ENCODE assay signal across 1 cellular context in genomic region chr1:16904560-16905111, GRCh38.
TF ChIP-seq lines count a peak whose summit lies in the region.

No MANE protein-coding gene starts in this region.

TF ChIP-seq in K562, 482 proteins besides CTCF, POLR2A, EP300 and RAD21 (continued from another document and continues in another):
- TF ChIP-seq ZNF639 (CRISPR knock-in tag; conservative IDR thresholded peaks at IDR 0.05 in 1 of 2, IDR thresholded peaks at IDR 0.05 in 1 of 2) (no peak), LEF1 (IDR thresholded peaks at IDR 0.05) (no peak), TSHZ1 (CRISPR knock-in tag; IDR thresholded peaks at IDR 0.05) (no peak), TAF15 (IDR thresholded peaks at IDR 0.05; ENCODE audit: low read depth, low read length) (no peak), HDAC8 (tag; IDR thresholded peaks at IDR 0.05) (no peak), MCM7 (IDR thresholded peaks at IDR 0.05) (no peak), HNRNPUL1 (IDR thresholded peaks at IDR 0.05; ENCODE audit: low read length) (no peak), BHLHE40 (IDR thresholded peaks at IDR 0.05; ENCODE audit: low read length) (no peak), POLR2B (IDR thresholded peaks at IDR 0.05; ENCODE audit: low read depth, partially characterized antibody) (no peak), RBM25 (IDR thresholded peaks at IDR 0.05; ENCODE audit: low read depth, low read length, severe bottlenecking) (no peak), LCOR (CRISPR knock-in tag; IDR thresholded peaks at IDR 0.05) (no peak), C11orf30 (IDR thresholded peaks at IDR 0.05; ENCODE audit: low read depth) (no peak), ZNF41 (CRISPR knock-in tag; conservative IDR thresholded peaks at IDR 0.05) (peak; percentile 81; the same call in 1 of the 2 replicates), NCOA6 (IDR thresholded peaks at IDR 0.05) (no peak), RBM17 (IDR thresholded peaks at IDR 0.05; ENCODE audit: borderline replicate concordance, low read depth, low read length) (no peak), MCM2 (IDR thresholded peaks at IDR 0.05; ENCODE audit: low read depth) (no peak), PRMT5 (CRISPR knock-in tag; IDR thresholded peaks at IDR 0.05) (no peak), NCOA4 (IDR thresholded peaks at IDR 0.05; ENCODE audit: partially characterized antibody) (no peak), ZNF707 (CRISPR knock-in tag; conservative IDR thresholded peaks at IDR 0.05) (no peak), TCF15 (CRISPR knock-in tag; IDR thresholded peaks at IDR 0.05) (no peak), RNF2 (IDR thresholded peaks at IDR 0.05) (no peak), ZNF384 (IDR thresholded peaks at IDR 0.05; ENCODE audit: low read depth, low read length) (no peak), XRCC4 (IDR thresholded peaks at IDR 0.05; ENCODE audit: extremely low read depth, insufficient read depth, insufficient read length) (no peak), SETDB1 (IDR thresholded peaks at IDR 0.05; ENCODE audit: low read length) (no peak), FOXA3 (CRISPR knock-in tag; conservative IDR thresholded peaks at IDR 0.05 in 1 of 2, IDR thresholded peaks at IDR 0.05 in 1 of 2) (no peak), HINFP (tag; conservative IDR thresholded peaks at IDR 0.05; ENCODE audit: low read depth) (no peak), EGR1 (conservative IDR thresholded peaks at IDR 0.05) (no peak), CBX2 (IDR thresholded peaks at IDR 0.05; ENCODE audit: insufficient read depth, low read length, poor library complexity, severe bottlenecking) (no peak), NR3C1 (CRISPR knock-in tag; IDR thresholded peaks at IDR 0.05) (no peak), SLC30A9 (CRISPR knock-in tag; IDR thresholded peaks at IDR 0.05) (no peak), DNMT1 (IDR thresholded peaks at IDR 0.05) (no peak), MEF2A (IDR thresholded peaks at IDR 0.05; ENCODE audit: control insufficient read depth, low read depth, low read length) (0 out of 2 replicates have a peak, but pooled peaks have one; percentile 19), AFF4 (CRISPR knock-in tag; IDR thresholded peaks at IDR 0.05) (no peak), CGGBP1 (CRISPR knock-in tag; IDR thresholded peaks at IDR 0.05) (no peak), ZNF174 (CRISPR knock-in tag; IDR thresholded peaks at IDR 0.05) (0 out of 2 replicates have a peak, but pooled peaks have one; percentile 50)
- TF ChIP-seq, protein P1, sequence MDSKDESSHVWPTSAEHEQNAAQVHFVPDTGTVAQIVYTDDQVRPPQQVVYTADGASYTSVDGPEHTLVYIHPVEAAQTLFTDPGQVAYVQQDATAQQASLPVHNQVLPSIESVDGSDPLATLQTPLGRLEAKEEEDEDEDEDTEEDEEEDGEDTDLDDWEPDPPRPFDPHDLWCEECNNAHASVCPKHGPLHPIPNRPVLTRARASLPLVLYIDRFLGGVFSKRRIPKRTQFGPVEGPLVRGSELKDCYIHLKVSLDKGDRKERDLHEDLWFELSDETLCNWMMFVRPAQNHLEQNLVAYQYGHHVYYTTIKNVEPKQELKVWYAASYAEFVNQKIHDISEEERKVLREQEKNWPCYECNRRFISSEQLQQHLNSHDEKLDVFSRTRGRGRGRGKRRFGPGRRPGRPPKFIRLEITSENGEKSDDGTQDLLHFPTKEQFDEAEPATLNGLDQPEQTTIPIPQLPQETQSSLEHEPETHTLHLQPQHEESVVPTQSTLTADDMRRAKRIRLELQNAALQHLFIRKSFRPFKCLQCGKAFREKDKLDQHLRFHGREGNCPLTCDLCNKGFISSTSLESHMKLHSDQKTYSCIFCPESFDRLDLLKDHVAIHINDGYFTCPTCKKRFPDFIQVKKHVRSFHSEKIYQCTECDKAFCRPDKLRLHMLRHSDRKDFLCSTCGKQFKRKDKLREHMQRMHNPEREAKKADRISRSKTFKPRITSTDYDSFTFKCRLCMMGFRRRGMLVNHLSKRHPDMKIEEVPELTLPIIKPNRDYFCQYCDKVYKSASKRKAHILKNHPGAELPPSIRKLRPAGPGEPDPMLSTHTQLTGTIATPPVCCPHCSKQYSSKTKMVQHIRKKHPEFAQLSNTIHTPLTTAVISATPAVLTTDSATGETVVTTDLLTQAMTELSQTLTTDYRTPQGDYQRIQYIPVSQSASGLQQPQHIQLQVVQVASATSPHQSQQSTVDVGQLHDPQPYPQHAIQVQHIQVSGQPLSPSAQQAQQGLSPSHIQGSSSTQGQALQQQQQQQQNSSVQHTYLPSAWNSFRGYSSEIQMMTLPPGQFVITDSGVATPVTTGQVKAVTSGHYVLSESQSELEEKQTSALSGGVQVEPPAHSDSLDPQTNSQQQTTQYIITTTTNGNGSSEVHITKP (IDR thresholded peaks at IDR 0.05; ENCODE audit: partially characterized antibody) = peak; percentile 65
- TF ChIP-seq, protein P2, sequence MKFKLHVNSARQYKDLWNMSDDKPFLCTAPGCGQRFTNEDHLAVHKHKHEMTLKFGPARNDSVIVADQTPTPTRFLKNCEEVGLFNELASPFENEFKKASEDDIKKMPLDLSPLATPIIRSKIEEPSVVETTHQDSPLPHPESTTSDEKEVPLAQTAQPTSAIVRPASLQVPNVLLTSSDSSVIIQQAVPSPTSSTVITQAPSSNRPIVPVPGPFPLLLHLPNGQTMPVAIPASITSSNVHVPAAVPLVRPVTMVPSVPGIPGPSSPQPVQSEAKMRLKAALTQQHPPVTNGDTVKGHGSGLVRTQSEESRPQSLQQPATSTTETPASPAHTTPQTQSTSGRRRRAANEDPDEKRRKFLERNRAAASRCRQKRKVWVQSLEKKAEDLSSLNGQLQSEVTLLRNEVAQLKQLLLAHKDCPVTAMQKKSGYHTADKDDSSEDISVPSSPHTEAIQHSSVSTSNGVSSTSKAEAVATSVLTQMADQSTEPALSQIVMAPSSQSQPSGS (CRISPR knock-in tag; IDR thresholded peaks at IDR 0.05) = peak; percentile 72; the same call in 1 of the 2 replicates
- TF ChIP-seq, protein P3, sequence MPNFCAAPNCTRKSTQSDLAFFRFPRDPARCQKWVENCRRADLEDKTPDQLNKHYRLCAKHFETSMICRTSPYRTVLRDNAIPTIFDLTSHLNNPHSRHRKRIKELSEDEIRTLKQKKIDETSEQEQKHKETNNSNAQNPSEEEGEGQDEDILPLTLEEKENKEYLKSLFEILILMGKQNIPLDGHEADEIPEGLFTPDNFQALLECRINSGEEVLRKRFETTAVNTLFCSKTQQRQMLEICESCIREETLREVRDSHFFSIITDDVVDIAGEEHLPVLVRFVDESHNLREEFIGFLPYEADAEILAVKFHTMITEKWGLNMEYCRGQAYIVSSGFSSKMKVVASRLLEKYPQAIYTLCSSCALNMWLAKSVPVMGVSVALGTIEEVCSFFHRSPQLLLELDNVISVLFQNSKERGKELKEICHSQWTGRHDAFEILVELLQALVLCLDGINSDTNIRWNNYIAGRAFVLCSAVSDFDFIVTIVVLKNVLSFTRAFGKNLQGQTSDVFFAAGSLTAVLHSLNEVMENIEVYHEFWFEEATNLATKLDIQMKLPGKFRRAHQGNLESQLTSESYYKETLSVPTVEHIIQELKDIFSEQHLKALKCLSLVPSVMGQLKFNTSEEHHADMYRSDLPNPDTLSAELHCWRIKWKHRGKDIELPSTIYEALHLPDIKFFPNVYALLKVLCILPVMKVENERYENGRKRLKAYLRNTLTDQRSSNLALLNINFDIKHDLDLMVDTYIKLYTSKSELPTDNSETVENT (CRISPR knock-in tag; IDR thresholded peaks at IDR 0.05) = no peak
- TF ChIP-seq, protein P4, sequence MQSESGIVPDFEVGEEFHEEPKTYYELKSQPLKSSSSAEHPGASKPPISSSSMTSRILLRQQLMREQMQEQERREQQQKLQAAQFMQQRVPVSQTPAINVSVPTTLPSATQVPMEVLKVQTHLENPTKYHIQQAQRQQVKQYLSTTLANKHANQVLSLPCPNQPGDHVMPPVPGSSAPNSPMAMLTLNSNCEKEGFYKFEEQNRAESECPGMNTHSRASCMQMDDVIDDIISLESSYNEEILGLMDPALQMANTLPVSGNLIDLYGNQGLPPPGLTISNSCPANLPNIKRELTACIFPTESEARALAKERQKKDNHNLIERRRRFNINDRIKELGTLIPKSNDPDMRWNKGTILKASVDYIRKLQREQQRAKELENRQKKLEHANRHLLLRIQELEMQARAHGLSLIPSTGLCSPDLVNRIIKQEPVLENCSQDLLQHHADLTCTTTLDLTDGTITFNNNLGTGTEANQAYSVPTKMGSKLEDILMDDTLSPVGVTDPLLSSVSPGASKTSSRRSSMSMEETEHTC (IDR thresholded peaks at IDR 0.05) = no peak
- TF ChIP-seq, protein P5, sequence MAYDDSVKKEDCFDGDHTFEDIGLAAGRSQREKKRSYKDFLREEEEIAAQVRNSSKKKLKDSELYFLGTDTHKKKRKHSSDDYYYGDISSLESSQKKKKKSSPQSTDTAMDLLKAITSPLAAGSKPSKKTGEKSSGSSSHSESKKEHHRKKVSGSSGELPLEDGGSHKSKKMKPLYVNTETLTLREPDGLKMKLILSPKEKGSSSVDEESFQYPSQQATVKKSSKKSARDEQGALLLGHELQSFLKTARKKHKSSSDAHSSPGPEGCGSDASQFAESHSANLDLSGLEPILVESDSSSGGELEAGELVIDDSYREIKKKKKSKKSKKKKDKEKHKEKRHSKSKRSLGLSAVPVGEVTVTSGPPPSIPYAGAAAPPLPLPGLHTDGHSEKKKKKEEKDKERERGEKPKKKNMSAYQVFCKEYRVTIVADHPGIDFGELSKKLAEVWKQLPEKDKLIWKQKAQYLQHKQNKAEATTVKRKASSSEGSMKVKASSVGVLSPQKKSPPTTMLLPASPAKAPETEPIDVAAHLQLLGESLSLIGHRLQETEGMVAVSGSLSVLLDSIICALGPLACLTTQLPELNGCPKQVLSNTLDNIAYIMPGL (CRISPR knock-in tag; IDR thresholded peaks at IDR 0.05) = no peak
